In the genomic region with DNA sequence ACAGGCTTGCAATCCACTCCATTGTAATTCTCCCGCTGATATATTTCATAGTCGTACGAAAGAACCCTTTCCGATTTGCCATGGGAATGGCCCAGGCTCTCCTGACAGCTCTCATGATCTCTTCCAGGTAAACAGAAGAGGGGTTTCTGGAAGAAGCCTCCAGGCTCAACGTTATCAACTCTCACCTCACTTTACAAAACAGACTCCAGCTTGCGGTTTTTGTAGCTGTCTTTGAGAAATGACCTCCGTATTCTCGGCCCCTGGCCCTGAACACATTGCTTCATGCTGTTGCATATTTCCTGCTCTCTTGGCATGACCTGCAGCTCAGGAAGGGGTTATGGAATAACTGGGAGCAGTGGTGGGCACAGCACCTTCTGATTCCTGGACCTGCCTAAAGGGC, we compare ENCODE assay signal across 21 cellular contexts.
"Had no signal": no experiment of that assay in that cellular context is flagged by ENCODE, and none has a peak within 500 bp of the region (broad histone marks: within the 10 kb centered on the region; RNA-seq: fewer than 3 reads in every experiment).

No MANE protein-coding gene starts in this region.

- H3K9me3 Mint-ChIP-seq: natural killer cell treated with Interleukin-12 subunit alpha and Interleukin-12 subunit beta and Interleukin-15 and Interleukin-18, amount 100 ng/mL, for 72 hours; neural progenitor cell had no signal

- H3K27me3 ChIP-seq: colonic mucosa, heart left ventricle, left lung, neural progenitor cell, ovary, upper lobe of left lung, uterus had no signal

- H3K27ac ChIP-seq: colonic mucosa, heart left ventricle, left lung, neural progenitor cell, ovary, upper lobe of left lung, uterus had no signal

- ATAC-seq: left lung; natural killer cell treated with Interleukin-12 subunit alpha and Interleukin-12 subunit beta and Interleukin-15 and Interleukin-18, amount 100 ng/mL, for 72 hours; right cardiac atrium had no signal

- H3K4me1 ChIP-seq: colonic mucosa, left lung, neural progenitor cell, upper lobe of left lung, uterus had no signal

- H3K4me2 ChIP-seq: neural progenitor cell, smooth muscle cell had no signal

- H3K27ac Mint-ChIP-seq: natural killer cell treated with Interleukin-12 subunit alpha and Interleukin-12 subunit beta and Interleukin-15 and Interleukin-18, amount 100 ng/mL, for 72 hours; neural progenitor cell had no signal

- H3K36me3 Mint-ChIP-seq: natural killer cell treated with Interleukin-12 subunit alpha and Interleukin-12 subunit beta and Interleukin-15 and Interleukin-18, amount 100 ng/mL, for 72 hours; neural progenitor cell had no signal

- H3K36me3 ChIP-seq: colonic mucosa, left lung, neural progenitor cell, ovary, uterus had no signal

- DNase-seq: colonic mucosa; dermis blood vessel endothelial cell; effector CD4-positive, alpha-beta T cell; foreskin melanocyte; heart left ventricle; hippocampal formation; kidney glomerular epithelial cell; left lung; mesenchymal stem cell; midbrain; nucleus accumbens; ovary; right cardiac atrium; stimulated activated CD4-positive, alpha-beta T cell treated with anti-CD3 and anti-CD28 coated beads, Interleukin-2, amount 100 ng/mL, for 48 hours; stimulated activated naive CD4-positive, alpha-beta T cell treated with Interleukin-2 at 50 U/mL for 16 hours; upper lobe of left lung; uterus had no signal

- H3K4me3 ChIP-seq: colonic mucosa, heart left ventricle, left lung, lung, neural progenitor cell, ovary, smooth muscle cell, upper lobe of left lung, uterus had no signal

- H3K9me3 ChIP-seq: colonic mucosa, heart left ventricle, left lung, ovary, upper lobe of left lung, uterus had no signal

- H3K9ac ChIP-seq: neural progenitor cell had no signal

- H2AFZ ChIP-seq: neural progenitor cell had no signal

- H3K4me3 Mint-ChIP-seq: natural killer cell treated with Interleukin-12 subunit alpha and Interleukin-12 subunit beta and Interleukin-15 and Interleukin-18, amount 100 ng/mL, for 72 hours; neural progenitor cell had no signal
